ENCODE assay signal across 1 cellular context in genomic region chr20:43744966-43745733, GRCh38.
TF ChIP-seq lines count a peak whose summit lies in the region.

No MANE protein-coding gene starts in this region.

TF ChIP-seq in GM23338, 12 proteins besides CTCF, POLR2A, EP300 and RAD21 (continued from another document):
- TF ChIP-seq REST (IDR thresholded peaks at IDR 0.05; ENCODE audit: unreplicated experiment) (no peak), NANOG (IDR thresholded peaks at IDR 0.05; ENCODE audit: borderline replicate concordance) (no peak), EZH2phosphoT487 (IDR thresholded peaks at IDR 0.05; ENCODE audit: unreplicated experiment) (no peak), JUNB (IDR thresholded peaks at IDR 0.05; ENCODE audit: unreplicated experiment) (no peak), ETS1 (IDR thresholded peaks at IDR 0.05) (no peak)
